ENCODE assay signal across 2 cellular contexts in the genomic region with DNA sequence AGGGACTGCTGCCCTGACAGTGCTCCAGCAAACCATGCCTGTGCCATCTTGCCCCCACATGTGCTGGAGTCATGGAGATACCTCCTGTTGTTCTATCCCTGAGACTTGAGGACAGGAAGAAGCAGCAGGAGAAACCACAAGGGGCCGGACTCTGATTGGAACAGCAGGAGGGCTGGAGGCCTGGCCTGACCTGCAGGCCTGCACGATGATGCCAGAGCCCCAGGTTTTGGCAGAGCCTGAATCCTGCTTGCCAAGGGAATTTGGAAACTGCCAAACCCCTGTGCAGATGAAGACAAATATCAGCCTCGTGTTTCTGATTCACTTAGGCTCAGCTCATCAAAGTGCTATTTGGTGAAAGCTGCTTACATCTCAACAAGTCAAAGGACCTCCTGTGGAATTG.
TF ChIP-seq lines count a peak whose summit lies in the region.

No MANE protein-coding gene starts in this region.

TF ChIP-seq in liver, 16 proteins besides CTCF, POLR2A, EP300 and RAD21 (continued from another document):
- TF ChIP-seq, protein P1, sequence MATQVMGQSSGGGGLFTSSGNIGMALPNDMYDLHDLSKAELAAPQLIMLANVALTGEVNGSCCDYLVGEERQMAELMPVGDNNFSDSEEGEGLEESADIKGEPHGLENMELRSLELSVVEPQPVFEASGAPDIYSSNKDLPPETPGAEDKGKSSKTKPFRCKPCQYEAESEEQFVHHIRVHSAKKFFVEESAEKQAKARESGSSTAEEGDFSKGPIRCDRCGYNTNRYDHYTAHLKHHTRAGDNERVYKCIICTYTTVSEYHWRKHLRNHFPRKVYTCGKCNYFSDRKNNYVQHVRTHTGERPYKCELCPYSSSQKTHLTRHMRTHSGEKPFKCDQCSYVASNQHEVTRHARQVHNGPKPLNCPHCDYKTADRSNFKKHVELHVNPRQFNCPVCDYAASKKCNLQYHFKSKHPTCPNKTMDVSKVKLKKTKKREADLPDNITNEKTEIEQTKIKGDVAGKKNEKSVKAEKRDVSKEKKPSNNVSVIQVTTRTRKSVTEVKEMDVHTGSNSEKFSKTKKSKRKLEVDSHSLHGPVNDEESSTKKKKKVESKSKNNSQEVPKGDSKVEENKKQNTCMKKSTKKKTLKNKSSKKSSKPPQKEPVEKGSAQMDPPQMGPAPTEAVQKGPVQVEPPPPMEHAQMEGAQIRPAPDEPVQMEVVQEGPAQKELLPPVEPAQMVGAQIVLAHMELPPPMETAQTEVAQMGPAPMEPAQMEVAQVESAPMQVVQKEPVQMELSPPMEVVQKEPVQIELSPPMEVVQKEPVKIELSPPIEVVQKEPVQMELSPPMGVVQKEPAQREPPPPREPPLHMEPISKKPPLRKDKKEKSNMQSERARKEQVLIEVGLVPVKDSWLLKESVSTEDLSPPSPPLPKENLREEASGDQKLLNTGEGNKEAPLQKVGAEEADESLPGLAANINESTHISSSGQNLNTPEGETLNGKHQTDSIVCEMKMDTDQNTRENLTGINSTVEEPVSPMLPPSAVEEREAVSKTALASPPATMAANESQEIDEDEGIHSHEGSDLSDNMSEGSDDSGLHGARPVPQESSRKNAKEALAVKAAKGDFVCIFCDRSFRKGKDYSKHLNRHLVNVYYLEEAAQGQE (IDR thresholded peaks at IDR 0.05): no peak
- TF ChIP-seq HNF4A (conservative IDR thresholded peaks at IDR 0.05) (peak; percentile 12 to 48), TAF1 (conservative IDR thresholded peaks at IDR 0.05) (no peak), HNF4G (IDR thresholded peaks at IDR 0.05) (no peak), NR2F2 (IDR thresholded peaks at IDR 0.05) (no peak), YY1 (IDR thresholded peaks at IDR 0.05) (peak; percentile 25), FOXA1 (IDR thresholded peaks at IDR 0.05) (no peak), SP1 (IDR thresholded peaks at IDR 0.05) (no peak), FOXA2 (IDR thresholded peaks at IDR 0.05) (no peak)
- TF ChIP-seq, protein P2, sequence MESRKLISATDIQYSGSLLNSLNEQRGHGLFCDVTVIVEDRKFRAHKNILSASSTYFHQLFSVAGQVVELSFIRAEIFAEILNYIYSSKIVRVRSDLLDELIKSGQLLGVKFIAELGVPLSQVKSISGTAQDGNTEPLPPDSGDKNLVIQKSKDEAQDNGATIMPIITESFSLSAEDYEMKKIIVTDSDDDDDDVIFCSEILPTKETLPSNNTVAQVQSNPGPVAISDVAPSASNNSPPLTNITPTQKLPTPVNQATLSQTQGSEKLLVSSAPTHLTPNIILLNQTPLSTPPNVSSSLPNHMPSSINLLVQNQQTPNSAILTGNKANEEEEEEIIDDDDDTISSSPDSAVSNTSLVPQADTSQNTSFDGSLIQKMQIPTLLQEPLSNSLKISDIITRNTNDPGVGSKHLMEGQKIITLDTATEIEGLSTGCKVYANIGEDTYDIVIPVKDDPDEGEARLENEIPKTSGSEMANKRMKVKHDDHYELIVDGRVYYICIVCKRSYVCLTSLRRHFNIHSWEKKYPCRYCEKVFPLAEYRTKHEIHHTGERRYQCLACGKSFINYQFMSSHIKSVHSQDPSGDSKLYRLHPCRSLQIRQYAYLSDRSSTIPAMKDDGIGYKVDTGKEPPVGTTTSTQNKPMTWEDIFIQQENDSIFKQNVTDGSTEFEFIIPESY (IDR thresholded peaks at IDR 0.05): no peak

TF ChIP-seq in HepG2, 621 proteins besides CTCF, POLR2A, EP300 and RAD21 (continued from another document):
- TF ChIP-seq, protein P3, sequence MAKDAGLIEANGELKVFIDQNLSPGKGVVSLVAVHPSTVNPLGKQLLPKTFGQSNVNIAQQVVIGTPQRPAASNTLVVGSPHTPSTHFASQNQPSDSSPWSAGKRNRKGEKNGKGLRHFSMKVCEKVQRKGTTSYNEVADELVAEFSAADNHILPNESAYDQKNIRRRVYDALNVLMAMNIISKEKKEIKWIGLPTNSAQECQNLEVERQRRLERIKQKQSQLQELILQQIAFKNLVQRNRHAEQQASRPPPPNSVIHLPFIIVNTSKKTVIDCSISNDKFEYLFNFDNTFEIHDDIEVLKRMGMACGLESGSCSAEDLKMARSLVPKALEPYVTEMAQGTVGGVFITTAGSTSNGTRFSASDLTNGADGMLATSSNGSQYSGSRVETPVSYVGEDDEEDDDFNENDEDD (CRISPR knock-in tag; IDR thresholded peaks at IDR 0.05; ENCODE audit: borderline replicate concordance): no peak
- no peak for TF ChIP-seq ZNF207 (IDR thresholded peaks at IDR 0.05; ENCODE audit: borderline replicate concordance)
- TF ChIP-seq NRL (CRISPR knock-in tag; IDR thresholded peaks at IDR 0.05; ENCODE audit: borderline replicate concordance): no peak
